ENCODE assay signal across 12 cellular contexts in the genomic region with DNA sequence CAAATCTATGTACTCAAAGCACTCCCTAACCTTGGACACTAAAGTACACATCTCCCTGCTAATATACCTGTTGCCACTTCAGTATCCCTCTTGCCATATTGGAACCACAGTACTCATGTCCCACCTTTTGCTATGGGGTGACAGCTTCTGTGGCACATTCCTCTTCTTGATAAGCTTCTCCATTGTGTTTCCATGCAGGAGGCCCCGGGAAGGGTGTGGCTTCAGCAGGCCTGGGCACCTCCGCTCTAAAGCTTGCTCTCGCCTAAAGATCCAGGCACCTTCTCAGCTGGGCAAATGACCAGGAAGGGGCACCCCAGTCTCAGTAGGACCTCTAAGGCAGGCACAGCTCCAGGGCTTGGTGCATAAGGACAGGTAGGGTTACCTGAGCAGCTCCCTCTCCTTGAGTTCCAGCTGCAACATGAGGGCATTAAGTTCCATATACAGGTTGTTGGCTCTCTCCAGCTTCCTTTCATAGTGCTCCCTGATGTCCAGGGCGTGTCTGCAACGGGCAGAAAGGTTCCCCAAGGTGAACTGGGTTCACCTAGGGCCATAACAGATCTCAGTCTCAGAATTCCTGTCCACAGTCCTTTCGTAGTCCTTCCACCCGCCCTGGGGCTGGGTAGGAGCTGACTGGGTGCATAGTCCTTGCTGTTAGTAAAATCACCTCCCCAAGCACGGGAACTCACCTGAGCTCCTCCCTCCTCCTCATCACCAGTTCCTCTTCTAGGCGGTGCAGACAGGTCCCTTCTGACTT. TPM values are rescaled to one million over a fixed set of nuclear protein-coding genes. Genes with fewer than 3 reads are reported as not detected.
DNase-seq lines count a peak whose midpoint lies in the region; ATAC-seq and TF ChIP-seq lines count a peak whose summit lies in the region.
"Had no signal": no experiment of that assay in that cellular context is flagged by ENCODE, and none has a peak within 500 bp of the region (broad histone marks: within the 10 kb centered on the region; RNA-seq: fewer than 3 reads in every experiment).

No MANE protein-coding gene starts in this region.

- H3K4me1 ChIP-seq in OCI-LY3 (ENCODE audit: low read length) (0 out of 2 replicates have a peak, but pooled peaks cover 4% of the 10 kb centered on the region), osteoblast (ENCODE audit: insufficient read depth, low read length) (peaks cover 35% of the 10 kb centered on the region), prostate gland (replicated peaks) (no peaks in the 10 kb centered on the region)

- no peak overlapping the region for H3K4me3 ChIP-seq in OCI-LY3 (ENCODE audit: low read length)
- H3K4me3 ChIP-seq in osteoblast (ENCODE audit: insufficient read depth, low read length) = no peak overlapping the region
- no peak overlapping the region for H3K4me3 ChIP-seq in prostate gland

- H3K9ac ChIP-seq in OCI-LY3 (ENCODE audit: low read length) = no peak overlapping the region

- WGBS in prostate gland = 55% methylated on average over 9 of the region's 9 CpGs

- TF ChIP-seq CTCF in OCI-LY3 (IDR thresholded peaks at IDR 0.05; ENCODE audit: low read depth, low read length) = no peak
- no peak for TF ChIP-seq CTCF in osteoblast (IDR thresholded peaks at IDR 0.05; ENCODE audit: extremely low read depth, low read depth, low read length)
- TF ChIP-seq CTCF in prostate gland (IDR thresholded peaks at IDR 0.05) = no peak

- H3K9me3 ChIP-seq in OCI-LY3 (ENCODE audit: insufficient read depth, low read length) (no peaks in the 10 kb centered on the region), osteoblast (ENCODE audit: low read depth, low read length) (no peaks in the 10 kb centered on the region), prostate gland (no peaks in the 10 kb centered on the region)

- no peak overlapping the region for H2AFZ ChIP-seq in OCI-LY3 (ENCODE audit: low read depth, low read length)
- no peak overlapping the region for H2AFZ ChIP-seq in osteoblast (ENCODE audit: low read length)

- H3K79me2 ChIP-seq in OCI-LY3 (ENCODE audit: low read length) (peaks cover 7% of the 10 kb centered on the region), osteoblast (ENCODE audit: insufficient read depth, low read length) (peaks cover 39% of the 10 kb centered on the region)

- peak; percentile 6 for DNase-seq in NCI-H510A treated with DMSO at 0.1 percent for 48 hours (lab: John Stamatoyannopoulos, UW)
- DNase-seq in NCI-H510A (lab: John Stamatoyannopoulos, UW) = no peak
- peak; percentile 3 for DNase-seq in osteoblast (ENCODE audit: insufficient read length, low spot score, missing footprints)
- no peak for DNase-seq in prostate gland (ENCODE audit: low spot score)
- no peak for DNase-seq in GOT3 (lab: John Stamatoyannopoulos, UW)
- no peak for DNase-seq in HPDE6-E6E7 (ENCODE audit: extremely low spot score)
- DNase-seq: NCI-H187 treated with DMSO at 0.1 percent for 48 hours; stimulated activated CD4-positive, alpha-beta T cell treated with anti-CD3 and anti-CD28 coated beads, Interleukin-4, amount 100 ng/mL, for 1 hour had no signal

- H3K4me2 ChIP-seq in OCI-LY3 (ENCODE audit: low read length) = no peak overlapping the region
- H3K4me2 ChIP-seq in osteoblast (ENCODE audit: insufficient read depth, low read length) = no peak overlapping the region

- H4K20me1 ChIP-seq in OCI-LY3 (ENCODE audit: insufficient read depth, low read length) = peaks cover 38% of the 10 kb centered on the region
- H4K20me1 ChIP-seq in osteoblast (ENCODE audit: insufficient read depth, low read length) = peaks cover 66% of the 10 kb centered on the region

- ATAC-seq in esophagus mucosa = peak; percentile 30

- H3K27ac ChIP-seq in OCI-LY3 (ENCODE audit: low read length) (peak overlapping the region; percentile 8; the same call in 1 of the 2 replicates), osteoblast (ENCODE audit: low read depth, low read length) (no peak overlapping the region), prostate gland (no peak overlapping the region)

- TF ChIP-seq POLR2A in prostate gland (IDR thresholded peaks at IDR 0.05) = no peak

- intact Hi-C loops in prostate gland (cut with DNase I) = no loop called here

- no peaks in the 10 kb centered on the region for H3K27me3 ChIP-seq in OCI-LY3 (ENCODE audit: low read depth, low read length)
- no peaks in the 10 kb centered on the region for H3K27me3 ChIP-seq in osteoblast (ENCODE audit: insufficient read depth, low read length)
- no peaks in the 10 kb centered on the region for H3K27me3 ChIP-seq in prostate gland (replicated peaks; ENCODE audit: insufficient read depth)

- H3K36me3 ChIP-seq in OCI-LY3 (replicated peaks; ENCODE audit: low read depth, low read length) (peaks cover 42% of the 10 kb centered on the region), osteoblast (ENCODE audit: insufficient read depth, low read length) (peaks cover 96% of the 10 kb centered on the region), prostate gland (peaks cover 0 to 9% of the 10 kb centered on the region in 2 donors)

RNA-seq across cellular contexts. Expression of gene MAP3K12, which starts 15.9 kb away (rescaled TPM):
- total RNA-seq in esophagus mucosa (2.0 TPM), osteoblast (49.6 and 51.9 TPM in 2 replicates), prostate gland (10 to 100 TPM in 1 of 2 donors, 1 to 10 TPM in 1; 4.3 to 30.9 TPM)

RNA-seq across cellular contexts. Expression of gene TARBP2, which starts 17.7 kb away (rescaled TPM):
- 19.3 TPM for total RNA-seq in esophagus mucosa
- total RNA-seq in osteoblast = 33.0 and 35.5 TPM in 2 replicates
- total RNA-seq in prostate gland = 10 to 100 TPM; 23.4 to 45.7 TPM

RNA-seq across cellular contexts. Expression of gene NPFF, which starts 23.9 kb away (rescaled TPM):
- not detected for total RNA-seq in esophagus mucosa
- not detected in 2 replicates for total RNA-seq in osteoblast
- not detected for total RNA-seq in prostate gland
- total RNA-seq: T-helper 1 cell treated with Interleukin-12 subunit alpha and Interleukin-12 subunit beta and Interleukin-4 antibody, amounts not matched to agents 30 ng/mL and 1 ng/mL, for 36 hours; urinary bladder had no signal

RNA-seq across cellular contexts. Expression of gene PCBP2, which starts 31.5 kb away (rescaled TPM):
- total RNA-seq in esophagus mucosa (493 TPM), osteoblast (247 and 293 TPM in 2 replicates), prostate gland (100 to 1,000 TPM; 322 to 534 TPM)

RNA-seq across cellular contexts. Expression of gene PRR13, which starts 41.9 kb away (rescaled TPM):
- 92.0 TPM for total RNA-seq in esophagus mucosa
- total RNA-seq in osteoblast = 55.0 and 64.2 TPM in 2 replicates
- total RNA-seq in prostate gland = 100 to 1,000 TPM in 1 of 2 donors, 10 to 100 TPM in 1; 98.8 to 104 TPM

Comparison
In these comparisons a context has a peak if more than half of its experiments do, and no peak if none do; other contexts are left out.
1. DNase-seq: peak in NCI-H510A treated with DMSO at 0.1 percent for 48 hours (single experiment) and osteoblast (single experiment); none in NCI-H510A (single experiment), prostate gland (single experiment), GOT3 (single experiment) and HPDE6-E6E7 (single experiment).